11 cellular contexts compared by ENCODE assay signal in the genomic region with DNA sequence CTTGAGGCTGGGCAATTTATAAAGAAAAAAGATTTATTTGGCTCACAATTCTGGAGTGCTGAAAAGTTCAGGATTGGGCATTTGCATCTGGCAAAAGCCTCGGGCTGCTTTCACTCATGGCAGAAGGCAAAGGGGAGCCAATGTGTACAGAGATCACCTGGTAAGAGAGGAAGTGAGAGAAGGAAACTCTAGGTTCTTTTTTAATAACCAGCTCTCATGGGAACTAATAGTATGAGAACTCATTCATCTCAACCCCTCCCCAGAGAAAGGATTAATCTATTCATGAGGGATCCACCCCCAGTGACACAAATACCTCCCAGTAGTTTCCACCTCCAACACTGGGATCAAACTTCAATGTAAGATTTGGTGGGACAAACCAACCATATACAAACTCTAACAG.
DNase-seq lines count a peak whose midpoint lies in the region; ATAC-seq and TF ChIP-seq lines count a peak whose summit lies in the region.
"Had no signal": no experiment of that assay in that cellular context is flagged by ENCODE, and none has a peak within 500 bp of the region (broad histone marks: within the 10 kb centered on the region; RNA-seq: fewer than 3 reads in every experiment).

No MANE protein-coding gene starts in this region.

- POLR2A ChIA-PET in CD4-positive, alpha-beta T cell (lab: Charles Lee), result no interaction called here
- POLR2A ChIA-PET in naive thymus-derived CD8-positive, alpha-beta T cell (lab: Charles Lee), result no interaction called here

- intact Hi-C loops in CD4-positive, alpha-beta T cell (cut with DNase I, micrococcal nuclease), result no loop called here

- no peaks in the 10 kb centered on the region for H3K9me3 ChIP-seq in CD4-positive, alpha-beta T cell (ENCODE audit: control insufficient read depth, low read length)

- peak; percentile 7 for DNase-seq in iris pigment epithelial cell (ENCODE audit: low read depth)
- no peak for DNase-seq in CD4-positive, alpha-beta T cell
- DNase-seq in erythroblast (lab: John Stamatoyannopoulos, UW), result no peak
- DNase-seq in NCI-H2227 treated with DMSO at 0.1 percent for 48 hours (lab: John Stamatoyannopoulos, UW), result no peak
- DNase-seq in naive thymus-derived CD8-positive, alpha-beta T cell, result no peak
- DNase-seq: EL, IMR-90, NCI-H446 had no signal

- H3K27ac ChIP-seq in CD4-positive, alpha-beta T cell (ENCODE audit: low read depth, low read length), result no peak overlapping the region

- peak; percentile 72 for ATAC-seq in GM18517 (IDR thresholded peaks at IDR 0.05; ENCODE audit: unreplicated experiment)
- peak; percentile 79 for ATAC-seq in GM21528 (IDR thresholded peaks at IDR 0.05; ENCODE audit: low FRiP score, unreplicated experiment)
- ATAC-seq in HG03108 (IDR thresholded peaks at IDR 0.05; ENCODE audit: unreplicated experiment), result peak; percentile 72
- ATAC-seq in CD4-positive, alpha-beta T cell (ENCODE audit: poor library complexity), result no peak
- ATAC-seq in naive thymus-derived CD8-positive, alpha-beta T cell, result no peak

- peaks cover 4% of the 10 kb centered on the region for H3K27me3 ChIP-seq in CD4-positive, alpha-beta T cell (ENCODE audit: control insufficient read depth, insufficient read depth, low read length)

- no peak for TF ChIP-seq CTCF in CD4-positive, alpha-beta T cell (IDR thresholded peaks at IDR 0.05)

- no peak overlapping the region for H3K4me3 Mint-ChIP-seq in CD4-positive, alpha-beta T cell
- H3K4me3 Mint-ChIP-seq in naive thymus-derived CD8-positive, alpha-beta T cell, result peak overlapping the region in 1 of 10 donors; percentile 17

- CTCF ChIA-PET in CD4-positive, alpha-beta T cell (lab: Charles Lee), result no interaction called here

- no peaks in the 10 kb centered on the region for H3K9me3 Mint-ChIP-seq in CD4-positive, alpha-beta T cell
- H3K9me3 Mint-ChIP-seq in naive thymus-derived CD8-positive, alpha-beta T cell, result peaks cover 0 to 3% (median 0%) of the 10 kb centered on the region in 9 donors

- no peaks in the 10 kb centered on the region for H3K4me1 Mint-ChIP-seq in CD4-positive, alpha-beta T cell (ENCODE audit: low read depth)
- peaks cover 0 to 17% (median 0%) of the 10 kb centered on the region in 4 donors for H3K4me1 Mint-ChIP-seq in naive thymus-derived CD8-positive, alpha-beta T cell

- no peaks in the 10 kb centered on the region for H3K36me3 Mint-ChIP-seq in CD4-positive, alpha-beta T cell (ENCODE audit: low read depth)
- H3K36me3 Mint-ChIP-seq in naive thymus-derived CD8-positive, alpha-beta T cell, result no peaks in the 10 kb centered on the region

- peaks cover 61% of the 10 kb centered on the region for H3K27me3 Mint-ChIP-seq in CD4-positive, alpha-beta T cell
- H3K27me3 Mint-ChIP-seq in naive thymus-derived CD8-positive, alpha-beta T cell, result peaks cover 11 to 60% (median 29%) of the 10 kb centered on the region in 5 donors

- H3K27ac Mint-ChIP-seq in CD4-positive, alpha-beta T cell, result no peak overlapping the region
- H3K27ac Mint-ChIP-seq in naive thymus-derived CD8-positive, alpha-beta T cell, result no peak overlapping the region

- no peak for TF ChIP-seq POLR2A in erythroblast (IDR thresholded peaks at IDR 0.05; ENCODE audit: low read length)

Comparison
In these comparisons a context has a peak if more than half of its experiments do, and no peak if none do; other contexts are left out.
1. ATAC-seq: peak in GM18517 (single experiment), GM21528 (single experiment) and HG03108 (single experiment); none in CD4-positive, alpha-beta T cell (single experiment) and naive thymus-derived CD8-positive, alpha-beta T cell (0 of 2).